In genomic region chr17:48597775-48598631, GRCh38 we compare ENCODE assay signal across 8 cellular contexts. TPM values are rescaled to one million over a fixed set of nuclear protein-coding genes. Genes with fewer than 3 reads are reported as not detected.
DNase-seq lines count a peak whose midpoint lies in the region; ATAC-seq and TF ChIP-seq lines count a peak whose summit lies in the region.

No MANE protein-coding gene starts in this region.

- no peaks in the 10 kb centered on the region for H3K36me3 Mint-ChIP-seq in memory B cell

- peak overlapping the region; percentile 84 for H3K4me3 Mint-ChIP-seq in memory B cell

- peaks cover 23 to 48% (median 34%) of the 10 kb centered on the region in 4 donors for H3K4me1 ChIP-seq in upper lobe of left lung

- TF ChIP-seq CTCF in brain microvascular endothelial cell (IDR thresholded peaks at IDR 0.05; ENCODE audit: low read depth, low read length, missing control alignments), result no peak
- no peak for TF ChIP-seq CTCF in upper lobe of left lung (IDR thresholded peaks at IDR 0.05)

- peaks cover 26% of the 10 kb centered on the region for H3K4me1 Mint-ChIP-seq in memory B cell

- H3K9me3 Mint-ChIP-seq in memory B cell, result no peaks in the 10 kb centered on the region

- H3K27me3 ChIP-seq in brain microvascular endothelial cell (replicated peaks) (peaks cover 98% of the 10 kb centered on the region), upper lobe of left lung (peaks cover 0 to 71% (median 33%) of the 10 kb centered on the region in 4 donors)

- no peaks in the 10 kb centered on the region for H3K9me3 ChIP-seq in upper lobe of left lung

- H3K27ac ChIP-seq in brain microvascular endothelial cell (no peak overlapping the region), upper lobe of left lung (peak overlapping the region; percentile 75 to 87 (median 78))

- peak overlapping the region; percentile 73 for H3K27ac Mint-ChIP-seq in memory B cell

- peaks cover 48% of the 10 kb centered on the region for H3K27me3 Mint-ChIP-seq in memory B cell

- TF ChIP-seq POLR2A in upper lobe of left lung (IDR thresholded peaks at IDR 0.05), result peak in 2 of 4 donors; percentile 21 to 42

- in situ Hi-C loops in brain microvascular endothelial cell (cut with HindIII; ENCODE audit: low pct_ligation_motif_present, low sequenced_read_pairs), result no loop called here

- ATAC-seq in memory B cell (ENCODE audit: low read depth), result peak; percentile 39
- peak; percentile 29 to 71 for ATAC-seq in upper lobe of left lung (ENCODE audit: low FRiP score in 2 of 2)
- no peak for ATAC-seq in HG03442 (IDR thresholded peaks at IDR 0.05; ENCODE audit: unreplicated experiment)

- TF ChIP-seq EP300 in upper lobe of left lung (IDR thresholded peaks at IDR 0.05), result no peak

- H3K36me3 ChIP-seq in brain microvascular endothelial cell (replicated peaks), result no peaks in the 10 kb centered on the region
- no peaks in the 10 kb centered on the region for H3K36me3 ChIP-seq in upper lobe of left lung

- H3K4me3 ChIP-seq in brain microvascular endothelial cell (ENCODE audit: low read depth, low read length), result peak overlapping the region; percentile 51
- H3K4me3 ChIP-seq in upper lobe of left lung, result peak overlapping the region; percentile 22 to 50 (median 44)

- DNase-seq in NCI-H1092 (lab: John Stamatoyannopoulos, UW) (peak; percentile 76), NCI-H1092 treated with DMSO at 0.1 percent for 48 hours (lab: John Stamatoyannopoulos, UW) (no peak), NCI-H748 treated with DMSO at 0.1 percent for 48 hours (lab: John Stamatoyannopoulos, UW) (peak; percentile 25), brain microvascular endothelial cell (no peak), memory B cell (ENCODE audit: low spot score in 2 of 2) (peak; percentile 42 to 68), upper lobe of left lung (peak in 1 of 2 donors; percentile 91), NCI-H526 treated with DMSO at 0.1 percent for 48 hours (lab: John Stamatoyannopoulos, UW) (no peak)

- 2 to 4% methylated on average over 32 to 56 of the region's 68 CpGs for WGBS in upper lobe of left lung, 2 donors

RNA-seq across cellular contexts. Expression of gene HOXB5, which starts 4.4 kb away (rescaled TPM):
- 1 to 10 TPM in 4 of 6 donors, under 1 TPM in 2; 0.39 to 5.0 (median 1.5) TPM for total RNA-seq in upper lobe of left lung

RNA-seq across cellular contexts. Expression of gene HOXB6, which starts 6.8 kb away (rescaled TPM):
- 10 to 100 TPM in 2 of 6 donors, 1 to 10 TPM in 4; 1.1 to 11.3 (median 7.0) TPM for total RNA-seq in upper lobe of left lung

RNA-seq across cellular contexts. Expression of gene HOXB3, which starts 8.0 kb away (rescaled TPM):
- 10 to 100 TPM in 2 of 6 donors, 1 to 10 TPM in 4; 2.9 to 12.6 (median 7.9) TPM for total RNA-seq in upper lobe of left lung

RNA-seq across cellular contexts. Expression of gene HOXB7, which starts 12.8 kb away (rescaled TPM):
- total RNA-seq in upper lobe of left lung, result 1 to 10 TPM in 5 of 6 donors, not detected in 1; 1.1 to 3.7 (median 1.3) TPM

RNA-seq across cellular contexts. Expression of gene HOXB8, which starts 17.1 kb away (rescaled TPM):
- under 1 TPM in 2 of 6 donors, not detected in 4; 0.23 to 0.27 TPM for total RNA-seq in upper lobe of left lung

Comparison
In these comparisons a context has a peak if more than half of its experiments do, and no peak if none do; other contexts are left out.
1. DNase-seq: peak in NCI-H1092 (single experiment), NCI-H748 treated with DMSO at 0.1 percent for 48 hours (single experiment) and memory B cell (2 of 2); none in NCI-H1092 treated with DMSO at 0.1 percent for 48 hours (single experiment), brain microvascular endothelial cell (single experiment) and NCI-H526 treated with DMSO at 0.1 percent for 48 hours (single experiment).